Comparison of ENCODE assay signal across 2 cellular contexts in the genomic region with DNA sequence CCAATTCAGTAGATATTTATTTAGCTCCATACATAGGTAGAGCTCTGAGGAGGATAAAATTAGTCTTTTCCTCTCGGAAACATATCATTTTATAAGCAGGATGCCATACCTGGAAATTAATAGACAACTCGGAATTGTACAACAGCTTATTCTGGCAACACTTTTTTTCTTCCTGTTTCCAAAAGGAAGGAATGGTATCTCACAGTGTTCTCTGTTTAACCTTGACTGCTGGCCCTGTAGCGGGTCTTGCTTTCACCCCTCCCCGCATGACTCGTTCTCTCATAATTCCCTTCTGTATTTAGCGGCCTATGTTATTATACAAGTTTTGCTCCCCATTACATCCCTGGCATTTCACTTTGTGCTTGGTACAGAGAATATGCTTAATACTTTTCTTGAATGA.
TF ChIP-seq lines count a peak whose summit lies in the region.

No MANE protein-coding gene starts in this region.

TF ChIP-seq in IMR-90, 13 proteins besides CTCF, POLR2A, EP300 and RAD21:
- no peak for TF ChIP-seq FOS (IDR thresholded peaks at IDR 0.05; ENCODE audit: low read depth, low read length)
- TF ChIP-seq MXI1 (IDR thresholded peaks at IDR 0.05; ENCODE audit: borderline replicate concordance, low read depth, low read length), result no peak
- TF ChIP-seq MAFK (IDR thresholded peaks at IDR 0.05; ENCODE audit: low read depth, low read length), result no peak
- no peak for TF ChIP-seq SMC3 (IDR thresholded peaks at IDR 0.05; ENCODE audit: low read depth, low read length)
- no peak for TF ChIP-seq RCOR1 (IDR thresholded peaks at IDR 0.05; ENCODE audit: insufficient replicate concordance, low read length)
- TF ChIP-seq NFE2L2 (IDR thresholded peaks at IDR 0.05; ENCODE audit: low read depth, low read length), result no peak
- TF ChIP-seq CHD1 (IDR thresholded peaks at IDR 0.05; ENCODE audit: low read depth, low read length), result no peak
- TF ChIP-seq CEBPB (IDR thresholded peaks at IDR 0.05; ENCODE audit: low read depth, low read length), result no peak
- TF ChIP-seq USF2 (IDR thresholded peaks at IDR 0.05; ENCODE audit: low read depth, low read length), result no peak
- TF ChIP-seq MAZ (IDR thresholded peaks at IDR 0.05; ENCODE audit: borderline replicate concordance, low read depth, low read length), result no peak
- no peak for TF ChIP-seq BHLHE40 (IDR thresholded peaks at IDR 0.05; ENCODE audit: low read depth, low read length)
- no peak for TF ChIP-seq ELK1 (IDR thresholded peaks at IDR 0.05; ENCODE audit: borderline replicate concordance, low read depth, low read length)
- no peak for TF ChIP-seq RFX5 (IDR thresholded peaks at IDR 0.05; ENCODE audit: low read depth, low read length)
TF ChIP-seq in IMR-90: peak in this region for 0.

TF ChIP-seq in HepG2, 621 proteins besides CTCF, POLR2A, EP300 and RAD21 (continues in another document):
- TF ChIP-seq CCAR2 (optimal IDR thresholded peaks at IDR 0.05; ENCODE audit: low read depth, low read length) (no peak), ZMYM2 (CRISPR knock-in tag; IDR thresholded peaks at IDR 0.05) (peak; percentile 49; the same call in 1 of the 2 replicates), AKNA (CRISPR knock-in tag; IDR thresholded peaks at IDR 0.05; ENCODE audit: borderline replicate concordance) (no peak), PAF1 (CRISPR knock-in tag; IDR thresholded peaks at IDR 0.05) (no peak), IRX3 (CRISPR knock-in tag; IDR thresholded peaks at IDR 0.05; ENCODE audit: borderline replicate concordance, low read depth) (no peak), ZNF143 (CRISPR knock-in tag; IDR thresholded peaks at IDR 0.05) (no peak), POGZ (CRISPR knock-in tag; IDR thresholded peaks at IDR 0.05) (peak; percentile 18; the same call in 1 of the 2 replicates), REXO4 (CRISPR knock-in tag; IDR thresholded peaks at IDR 0.05; ENCODE audit: borderline replicate concordance) (no peak), FOSL2 (CRISPR knock-in tag; IDR thresholded peaks at IDR 0.05) (peak; percentile 78), KLF13 (CRISPR knock-in tag; IDR thresholded peaks at IDR 0.05) (no peak), ZNF800 (CRISPR knock-in tag; IDR thresholded peaks at IDR 0.05) (no peak), ZNF263 (CRISPR knock-in tag; IDR thresholded peaks at IDR 0.05) (no peak), ZIK1 (CRISPR knock-in tag; IDR thresholded peaks at IDR 0.05; ENCODE audit: borderline replicate concordance, low read depth) (no peak), GPBP1L1 (CRISPR knock-in tag; IDR thresholded peaks at IDR 0.05) (no peak), ZNF761 (CRISPR knock-in tag; conservative IDR thresholded peaks at IDR 0.05) (no peak), ZNF205 (CRISPR knock-in tag; IDR thresholded peaks at IDR 0.05) (no peak), ZNF331 (CRISPR knock-in tag; IDR thresholded peaks at IDR 0.05) (no peak), CEBPZ (IDR thresholded peaks at IDR 0.05; ENCODE audit: low read length) (no peak), SMARCE1 (IDR thresholded peaks at IDR 0.05; ENCODE audit: borderline replicate concordance) (no peak), CENPBD1 (CRISPR knock-in tag; IDR thresholded peaks at IDR 0.05; ENCODE audit: borderline replicate concordance, low read depth) (no peak)
- TF ChIP-seq, protein P1, sequence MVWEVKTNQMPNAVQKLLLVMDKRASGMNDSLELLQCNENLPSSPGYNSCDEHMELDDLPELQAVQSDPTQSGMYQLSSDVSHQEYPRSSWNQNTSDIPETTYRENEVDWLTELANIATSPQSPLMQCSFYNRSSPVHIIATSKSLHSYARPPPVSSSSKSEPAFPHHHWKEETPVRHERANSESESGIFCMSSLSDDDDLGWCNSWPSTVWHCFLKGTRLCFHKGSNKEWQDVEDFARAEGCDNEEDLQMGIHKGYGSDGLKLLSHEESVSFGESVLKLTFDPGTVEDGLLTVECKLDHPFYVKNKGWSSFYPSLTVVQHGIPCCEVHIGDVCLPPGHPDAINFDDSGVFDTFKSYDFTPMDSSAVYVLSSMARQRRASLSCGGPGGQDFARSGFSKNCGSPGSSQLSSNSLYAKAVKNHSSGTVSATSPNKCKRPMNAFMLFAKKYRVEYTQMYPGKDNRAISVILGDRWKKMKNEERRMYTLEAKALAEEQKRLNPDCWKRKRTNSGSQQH (CRISPR knock-in tag; IDR thresholded peaks at IDR 0.05; ENCODE audit: low read depth), result no peak
- TF ChIP-seq, protein P2, sequence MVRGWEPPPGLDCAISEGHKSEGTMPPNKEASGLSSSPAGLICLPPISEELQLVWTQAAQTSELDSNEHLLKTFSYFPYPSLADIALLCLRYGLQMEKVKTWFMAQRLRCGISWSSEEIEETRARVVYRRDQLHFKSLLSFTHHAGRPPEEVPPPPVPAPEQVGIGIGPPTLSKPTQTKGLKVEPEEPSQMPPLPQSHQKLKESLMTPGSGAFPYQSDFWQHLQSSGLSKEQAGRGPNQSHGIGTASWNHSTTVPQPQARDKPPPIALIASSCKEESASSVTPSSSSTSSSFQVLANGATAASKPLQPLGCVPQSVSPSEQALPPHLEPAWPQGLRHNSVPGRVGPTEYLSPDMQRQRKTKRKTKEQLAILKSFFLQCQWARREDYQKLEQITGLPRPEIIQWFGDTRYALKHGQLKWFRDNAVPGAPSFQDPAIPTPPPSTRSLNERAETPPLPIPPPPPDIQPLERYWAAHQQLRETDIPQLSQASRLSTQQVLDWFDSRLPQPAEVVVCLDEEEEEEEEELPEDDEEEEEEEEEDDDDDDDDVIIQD (CRISPR knock-in tag; IDR thresholded peaks at IDR 0.05; ENCODE audit: low read depth), result peak; percentile 74; the same call in 1 of the 2 replicates
- TF ChIP-seq, protein P3, sequence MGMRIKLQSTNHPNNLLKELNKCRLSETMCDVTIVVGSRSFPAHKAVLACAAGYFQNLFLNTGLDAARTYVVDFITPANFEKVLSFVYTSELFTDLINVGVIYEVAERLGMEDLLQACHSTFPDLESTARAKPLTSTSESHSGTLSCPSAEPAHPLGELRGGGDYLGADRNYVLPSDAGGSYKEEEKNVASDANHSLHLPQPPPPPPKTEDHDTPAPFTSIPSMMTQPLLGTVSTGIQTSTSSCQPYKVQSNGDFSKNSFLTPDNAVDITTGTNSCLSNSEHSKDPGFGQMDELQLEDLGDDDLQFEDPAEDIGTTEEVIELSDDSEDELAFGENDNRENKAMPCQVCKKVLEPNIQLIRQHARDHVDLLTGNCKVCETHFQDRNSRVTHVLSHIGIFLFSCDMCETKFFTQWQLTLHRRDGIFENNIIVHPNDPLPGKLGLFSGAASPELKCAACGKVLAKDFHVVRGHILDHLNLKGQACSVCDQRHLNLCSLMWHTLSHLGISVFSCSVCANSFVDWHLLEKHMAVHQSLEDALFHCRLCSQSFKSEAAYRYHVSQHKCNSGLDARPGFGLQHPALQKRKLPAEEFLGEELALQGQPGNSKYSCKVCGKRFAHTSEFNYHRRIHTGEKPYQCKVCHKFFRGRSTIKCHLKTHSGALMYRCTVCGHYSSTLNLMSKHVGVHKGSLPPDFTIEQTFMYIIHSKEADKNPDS (CRISPR knock-in tag; IDR thresholded peaks at IDR 0.05), result no peak
- TF ChIP-seq, protein P4, sequence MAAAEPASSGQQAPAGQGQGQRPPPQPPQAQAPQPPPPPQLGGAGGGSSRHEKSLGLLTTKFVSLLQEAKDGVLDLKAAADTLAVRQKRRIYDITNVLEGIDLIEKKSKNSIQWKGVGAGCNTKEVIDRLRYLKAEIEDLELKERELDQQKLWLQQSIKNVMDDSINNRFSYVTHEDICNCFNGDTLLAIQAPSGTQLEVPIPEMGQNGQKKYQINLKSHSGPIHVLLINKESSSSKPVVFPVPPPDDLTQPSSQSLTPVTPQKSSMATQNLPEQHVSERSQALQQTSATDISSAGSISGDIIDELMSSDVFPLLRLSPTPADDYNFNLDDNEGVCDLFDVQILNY (CRISPR knock-in tag; conservative IDR thresholded peaks at IDR 0.05), result no peak
- TF ChIP-seq, protein P5, sequence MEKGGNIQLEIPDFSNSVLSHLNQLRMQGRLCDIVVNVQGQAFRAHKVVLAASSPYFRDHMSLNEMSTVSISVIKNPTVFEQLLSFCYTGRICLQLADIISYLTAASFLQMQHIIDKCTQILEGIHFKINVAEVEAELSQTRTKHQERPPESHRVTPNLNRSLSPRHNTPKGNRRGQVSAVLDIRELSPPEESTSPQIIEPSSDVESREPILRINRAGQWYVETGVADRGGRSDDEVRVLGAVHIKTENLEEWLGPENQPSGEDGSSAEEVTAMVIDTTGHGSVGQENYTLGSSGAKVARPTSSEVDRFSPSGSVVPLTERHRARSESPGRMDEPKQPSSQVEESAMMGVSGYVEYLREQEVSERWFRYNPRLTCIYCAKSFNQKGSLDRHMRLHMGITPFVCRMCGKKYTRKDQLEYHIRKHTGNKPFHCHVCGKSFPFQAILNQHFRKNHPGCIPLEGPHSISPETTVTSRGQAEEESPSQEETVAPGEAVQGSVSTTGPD (CRISPR knock-in tag; IDR thresholded peaks at IDR 0.05), result no peak
- TF ChIP-seq, protein P6, sequence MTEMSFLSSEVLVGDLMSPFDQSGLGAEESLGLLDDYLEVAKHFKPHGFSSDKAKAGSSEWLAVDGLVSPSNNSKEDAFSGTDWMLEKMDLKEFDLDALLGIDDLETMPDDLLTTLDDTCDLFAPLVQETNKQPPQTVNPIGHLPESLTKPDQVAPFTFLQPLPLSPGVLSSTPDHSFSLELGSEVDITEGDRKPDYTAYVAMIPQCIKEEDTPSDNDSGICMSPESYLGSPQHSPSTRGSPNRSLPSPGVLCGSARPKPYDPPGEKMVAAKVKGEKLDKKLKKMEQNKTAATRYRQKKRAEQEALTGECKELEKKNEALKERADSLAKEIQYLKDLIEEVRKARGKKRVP (CRISPR knock-in tag; IDR thresholded peaks at IDR 0.05), result no peak
